Comparison of ENCODE assay signal across 10 cellular contexts in genomic region chr6:139325003-139325600, GRCh38. TPM values are rescaled to one million over a fixed set of nuclear protein-coding genes. Genes with fewer than 3 reads are reported as not detected.
DNase-seq lines count a peak whose midpoint lies in the region; ATAC-seq and TF ChIP-seq lines count a peak whose summit lies in the region.
"Had no signal": no experiment of that assay in that cellular context is flagged by ENCODE, and none has a peak within 500 bp of the region (broad histone marks: within the 10 kb centered on the region; RNA-seq: fewer than 3 reads in every experiment).

No MANE protein-coding gene starts in this region.

- H3K9me3 ChIP-seq in psoas muscle (no peaks in the 10 kb centered on the region), body of pancreas (no peaks in the 10 kb centered on the region)

- intact Hi-C loops in psoas muscle (cut with DNase I) (loop anchor here in 1 of 2 donors (1.0 kb wide), 1 partner anchor 23 kb away; no protein-coding TSS in a partner anchor), body of pancreas (cut with DNase I) (no loop called here)

- TF ChIP-seq CTCF in psoas muscle (IDR thresholded peaks at IDR 0.05) (no peak), body of pancreas (IDR thresholded peaks at IDR 0.05) (no peak)

- peak overlapping the region; percentile 36 for H3K27ac ChIP-seq in psoas muscle
- peak overlapping the region in 1 of 4 donors; percentile 57 for H3K27ac ChIP-seq in body of pancreas

- DNase-seq in NOMO-1 (lab: John Stamatoyannopoulos, UW; ENCODE audit: unreplicated experiment in 2 of 2) (peak; percentile 69 to 96), psoas muscle (no peak), hippocampal formation (lab: John Stamatoyannopoulos, UW) (no peak), glomerular visceral epithelial cell (ENCODE audit: extremely low spot score) (no peak), 8988T (no peak), body of pancreas (no peak)
- DNase-seq: activated CD4-positive, alpha-beta T cell treated with anti-CD3 and anti-CD28 coated beads for 1 hour; hypothalamus had no signal

- H3K36me3 ChIP-seq in psoas muscle (ENCODE audit: insufficient read depth in 1 of 2, low read depth in 1 of 2) = no peaks in the 10 kb centered on the region
- no peaks in the 10 kb centered on the region for H3K36me3 ChIP-seq in body of pancreas (replicated peaks in 1 of 2; ENCODE audit: insufficient read depth in 1 of 2, low read depth in 2 of 2)

- H3K27me3 ChIP-seq in psoas muscle (ENCODE audit: insufficient read depth in 3 of 3, low read length in 2 of 3) (no peaks in the 10 kb centered on the region), body of pancreas (no peaks in the 10 kb centered on the region)

- H3K4me3 ChIP-seq in psoas muscle (no peak overlapping the region), body of pancreas (no peak overlapping the region)

- H3K4me1 ChIP-seq in psoas muscle = peaks cover 4% of the 10 kb centered on the region
- H3K4me1 ChIP-seq in body of pancreas = no peaks in the 10 kb centered on the region

- ATAC-seq in GM18907 (IDR thresholded peaks at IDR 0.05; ENCODE audit: unreplicated experiment) (peak; percentile 52), HG02870 (IDR thresholded peaks at IDR 0.05; ENCODE audit: unreplicated experiment) (peak; percentile 31), psoas muscle (no peak), body of pancreas (no peak)

- TF ChIP-seq POLR2A in body of pancreas (IDR thresholded peaks at IDR 0.05) = no peak

RNA-seq across cellular contexts. Expression of gene TXLNB, which starts 33.3 kb away (rescaled TPM):
- total RNA-seq in psoas muscle = 100 to 1,000 TPM; 128 to 230 (median 158) TPM
- 10 to 100 TPM in 2 of 3 donors, 1 to 10 TPM in 1; 1.8 to 40.7 (median 32.1) TPM for polyA plus RNA-seq in psoas muscle
- total RNA-seq in body of pancreas = not detected

RNA-seq across cellular contexts. Expression of gene CITED2, which starts 49.3 kb away (rescaled TPM):
- total RNA-seq in psoas muscle (100 to 1,000 TPM in 2 of 4 donors, 10 to 100 TPM in 2; 33.8 to 154 (median 76.3) TPM), body of pancreas (10 to 100 TPM; 64.1 to 82.1 TPM)
- polyA plus RNA-seq in psoas muscle = 100 to 1,000 TPM in 2 of 3 donors, 10 to 100 TPM in 1; 15.3 to 414 (median 230) TPM

Comparison
In these comparisons a context has a peak if more than half of its experiments do, and no peak if none do; other contexts are left out.
1. ATAC-seq: peak in GM18907 (single experiment) and HG02870 (single experiment); none in psoas muscle (0 of 4) and body of pancreas (single experiment).
2. DNase-seq: peak in NOMO-1 (2 of 2); none in psoas muscle (0 of 2), hippocampal formation (0 of 2), glomerular visceral epithelial cell (single experiment), 8988T (single experiment) and body of pancreas (0 of 4).
3. RNA of gene TXLNB, which starts 33.3 kb away (total RNA-seq): 128 to 230 TPM in psoas muscle; not detected in body of pancreas; every median in the first group is over 100 times any median in the second.